In the genomic region with DNA sequence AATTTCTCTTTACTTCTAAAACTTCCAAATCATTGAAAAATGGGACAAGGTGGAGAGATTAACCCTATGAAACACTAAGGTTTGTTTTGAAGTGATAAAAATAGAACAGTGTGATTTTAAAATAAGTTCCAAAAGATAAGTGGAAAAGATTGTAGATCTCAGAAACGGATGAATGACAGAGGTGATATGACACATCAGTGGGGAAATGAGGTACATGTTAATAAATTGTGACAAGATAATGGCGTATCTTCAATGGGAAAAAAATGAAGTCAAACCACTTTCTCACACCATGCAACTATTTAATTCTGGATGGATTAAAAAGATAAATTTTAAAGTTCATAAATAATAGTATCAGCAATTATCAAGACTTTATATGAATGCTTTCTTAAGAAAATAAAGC, we compare ENCODE assay signal across 10 cellular contexts.
"Had no signal": no experiment of that assay in that cellular context is flagged by ENCODE, and none has a peak within 500 bp of the region (broad histone marks: within the 10 kb centered on the region; RNA-seq: fewer than 3 reads in every experiment).

No MANE protein-coding gene starts in this region.

- H3K4me3 ChIP-seq: GM23248, GM23338, HAP-1 had no signal

- FAIRE-seq: H1, H54 had no signal

- H3K27ac ChIP-seq: GM23248 had no signal

- H3K9ac ChIP-seq: GM23248 had no signal

- H3K4me2 ChIP-seq: GM23338 had no signal

- H2AFZ ChIP-seq: GM23248, GM23338 had no signal

- H3K4me1 ChIP-seq: HAP-1 had no signal

- DNase-seq: GM23248, GOT3, H7, H9, HCEC 1CT, HFFc6 had no signal

- H3K9me3 ChIP-seq: HAP-1 had no signal

- H3K36me3 ChIP-seq: HAP-1 had no signal
